ENCODE assay signal across 10 cellular contexts in genomic region chr17:79840989-79841286, GRCh38. TPM values are rescaled to one million over a fixed set of nuclear protein-coding genes. Genes with fewer than 3 reads are reported as not detected.
DNase-seq lines count a peak whose midpoint lies in the region; ATAC-seq, FAIRE-seq and TF ChIP-seq lines count a peak whose summit lies in the region.
"Had no signal": no experiment of that assay in that cellular context is flagged by ENCODE, and none has a peak within 500 bp of the region (broad histone marks: within the 10 kb centered on the region; RNA-seq: fewer than 3 reads in every experiment).

No MANE protein-coding gene starts in this region.

- no peak overlapping the region for H2AFZ ChIP-seq in GM12878 (ENCODE audit: control insufficient read depth, low read depth, low read length)

- peaks cover 22% of the 10 kb centered on the region for H3K79me2 ChIP-seq in GM12878 (ENCODE audit: control insufficient read depth, insufficient read depth, low read length)

- no peaks in the 10 kb centered on the region; the same call in 2 of the 3 replicates for H3K9me3 ChIP-seq in GM12878 (replicated peaks; ENCODE audit: control insufficient read depth, insufficient read depth, low read length)

- no peak for TF ChIP-seq CTCF in GM12878 (IDR thresholded peaks at IDR 0.05 in 2 of 3, conservative IDR thresholded peaks at IDR 0.05 in 1 of 3; ENCODE audit: control insufficient read depth in 2 of 3, extremely low read depth in 1 of 3, insufficient read depth in 1 of 3, low read depth in 3 of 3, low read length in 3 of 3)
- no peak for TF ChIP-seq CTCF in foreskin fibroblast (IDR thresholded peaks at IDR 0.05; ENCODE audit: low read depth, low read length)

- DNase-seq in stimulated activated naive CD8-positive, alpha-beta T cell treated with anti-CD3 and anti-CD28 coated beads, Interleukin-15, amount 100 ng/mL, for 72 hours, result no peak
- DNase-seq in stimulated activated naive CD8-positive, alpha-beta T cell treated with anti-CD3 and anti-CD28 coated beads, Interleukin-15, Interleukin-2, amounts not matched to agents 100 U/mL and 50 U/mL, for 24 hours, result no peak
- DNase-seq in GM12878 (ENCODE audit: low read depth, low spot score) (no peak), NCI-H524 treated with DMSO at 0.1 percent for 48 hours (lab: John Stamatoyannopoulos, UW) (no peak), foreskin fibroblast (no peak), DMS153 treated with DMSO at 0.1 percent for 48 hours (lab: John Stamatoyannopoulos, UW; ENCODE audit: unreplicated experiment) (no peak)
- no peak for DNase-seq in natural killer cell treated with Interleukin-12 subunit alpha and Interleukin-12 subunit beta and Interleukin-15 and Interleukin-18, amount 100 ng/mL, for 72 hours (ENCODE audit: low spot score)
- DNase-seq: GDM1, HCEC 1CT had no signal

- intact Hi-C loops in GM12878 (cut with micrococcal nuclease; ENCODE audit: unreplicated experiment), result loop anchor here (10.0 kb wide), 1 partner anchor 134 kb away; no protein-coding TSS in a partner anchor

- TF ChIP-seq EP300 in GM12878 (IDR thresholded peaks at IDR 0.05; ENCODE audit: borderline replicate concordance in 1 of 2, control insufficient read depth in 1 of 2, low read depth in 2 of 2, low read length in 2 of 2), result no peak

- CTCF ChIA-PET in GM12878 (lab: Yijun Ruan, JAX), result interaction anchor here (1.3 kb wide), 1 partner anchor 83 kb away, joined by 3 read pairs; no protein-coding TSS in a partner anchor

- 13% methylated on average over 19 of the region's 19 CpGs for WGBS in GM12878 (ENCODE audit: insufficient coverage, insufficient replicate concordance, low lambda C conversion rate, missing lambda C conversion rate)

- RAD21 ChIA-PET in GM12878 (lab: Charles Lee; ENCODE audit: unreplicated experiment), result interaction anchor here (0.9 to 2.5 kb wide), 3 partner anchors 16 to 130 kb away, joined by 3 to 11 read pairs (median 3); no protein-coding TSS in a partner anchor

- no peak overlapping the region for H3K27ac Mint-ChIP-seq in stimulated activated naive CD8-positive, alpha-beta T cell treated with anti-CD3 and anti-CD28 coated beads, Interleukin-15, amount 100 ng/mL, for 72 hours
- peak overlapping the region in 1 of 2 donors; percentile 67 for H3K27ac Mint-ChIP-seq in natural killer cell treated with Interleukin-12 subunit alpha and Interleukin-12 subunit beta and Interleukin-15 and Interleukin-18, amount 100 ng/mL, for 72 hours

- H3K4me3 Mint-ChIP-seq in stimulated activated naive CD8-positive, alpha-beta T cell treated with anti-CD3 and anti-CD28 coated beads, Interleukin-15, amount 100 ng/mL, for 72 hours, result peak overlapping the region; percentile 83 to 84
- peak overlapping the region; percentile 93 for H3K4me3 Mint-ChIP-seq in natural killer cell treated with Interleukin-12 subunit alpha and Interleukin-12 subunit beta and Interleukin-15 and Interleukin-18, amount 100 ng/mL, for 72 hours

- no peak overlapping the region for H3K4me3 ChIP-seq in GM12878
- no peak overlapping the region for H3K4me3 ChIP-seq in foreskin fibroblast (ENCODE audit: low read depth in 1 of 2, low read length in 2 of 2)

- H3K4me2 ChIP-seq in GM12878 (ENCODE audit: control insufficient read depth, insufficient read depth), result no peak overlapping the region

- FAIRE-seq in GM12878 (lab: Jason Lieb, UNC), result no peak

- H4K20me1 ChIP-seq in GM12878 (ENCODE audit: control insufficient read depth, insufficient read depth), result 0 out of 2 replicates have a peak, but pooled peaks cover 5% of the 10 kb centered on the region

- no peak for TF ChIP-seq RAD21 in GM12878 (IDR thresholded peaks at IDR 0.05; ENCODE audit: insufficient read depth, low read depth, low read length)

- H3K4me1 ChIP-seq in GM12878 (ENCODE audit: control insufficient read depth, insufficient read depth, low read length), result peaks cover 21% of the 10 kb centered on the region

- H3K9ac ChIP-seq in GM12878 (ENCODE audit: control insufficient read depth, insufficient read depth, low read length), result no peak overlapping the region

- H3K9me3 Mint-ChIP-seq in stimulated activated naive CD8-positive, alpha-beta T cell treated with anti-CD3 and anti-CD28 coated beads, Interleukin-15, amount 100 ng/mL, for 72 hours, result no peaks in the 10 kb centered on the region
- H3K9me3 Mint-ChIP-seq in natural killer cell treated with Interleukin-12 subunit alpha and Interleukin-12 subunit beta and Interleukin-15 and Interleukin-18, amount 100 ng/mL, for 72 hours, result no peaks in the 10 kb centered on the region

- peaks cover 63% of the 10 kb centered on the region for H3K4me1 Mint-ChIP-seq in stimulated activated naive CD8-positive, alpha-beta T cell treated with anti-CD3 and anti-CD28 coated beads, Interleukin-15, amount 100 ng/mL, for 72 hours
- peaks cover 8 to 27% of the 10 kb centered on the region in 2 donors for H3K4me1 Mint-ChIP-seq in natural killer cell treated with Interleukin-12 subunit alpha and Interleukin-12 subunit beta and Interleukin-15 and Interleukin-18, amount 100 ng/mL, for 72 hours (ENCODE audit: low read depth in 2 of 2)

- no peak for TF ChIP-seq POLR2A in GM12878 (IDR thresholded peaks at IDR 0.05; ENCODE audit: low read depth, low read length)

- in situ Hi-C loops in GM12878 (cut with MboI), result loop anchor here (5.0 kb wide), 1 partner anchor 34 kb away; no protein-coding TSS in a partner anchor

- no peaks in the 10 kb centered on the region for H3K36me3 Mint-ChIP-seq in natural killer cell treated with Interleukin-12 subunit alpha and Interleukin-12 subunit beta and Interleukin-15 and Interleukin-18, amount 100 ng/mL, for 72 hours

- SMC1A ChIA-PET in GM12878 (lab: Charles Lee; ENCODE audit: uncharacterized antibody, unreplicated experiment), result interaction anchor here (1.1 kb wide), 1 partner anchor 31 kb away, joined by 3 read pairs; no protein-coding TSS in a partner anchor

- peaks cover 64% of the 10 kb centered on the region for H3K27me3 Mint-ChIP-seq in stimulated activated naive CD8-positive, alpha-beta T cell treated with anti-CD3 and anti-CD28 coated beads, Interleukin-15, amount 100 ng/mL, for 72 hours
- H3K27me3 Mint-ChIP-seq in natural killer cell treated with Interleukin-12 subunit alpha and Interleukin-12 subunit beta and Interleukin-15 and Interleukin-18, amount 100 ng/mL, for 72 hours, result peaks cover 7 to 10% of the 10 kb centered on the region in 2 donors

- no peak overlapping the region for H3K27ac ChIP-seq in GM12878 (ENCODE audit: control insufficient read depth, insufficient read depth)

- ATAC-seq in stimulated activated naive CD8-positive, alpha-beta T cell treated with anti-CD3 and anti-CD28 coated beads, Interleukin-15, amount 100 ng/mL, for 72 hours, result no peak
- ATAC-seq in stimulated activated naive CD8-positive, alpha-beta T cell treated with anti-CD3 and anti-CD28 coated beads, Interleukin-15, Interleukin-2, amounts not matched to agents 100 U/mL and 50 U/mL, for 24 hours, result no peak
- no peak for ATAC-seq in GM12878
- ATAC-seq in natural killer cell treated with Interleukin-12 subunit alpha and Interleukin-12 subunit beta and Interleukin-15 and Interleukin-18, amount 100 ng/mL, for 72 hours, result no peak
- ATAC-seq in HG03025 (IDR thresholded peaks at IDR 0.05; ENCODE audit: low FRiP score, unreplicated experiment), result no peak

- BruUV-seq in GM12878 (replicated peaks; lab: Mats Ljungman, UMichigan), result no TSS peak

- H3K36me3 ChIP-seq in GM12878 (ENCODE audit: control insufficient read depth in 2 of 2, insufficient read depth in 2 of 2, low read length in 1 of 2), result no peaks in the 10 kb centered on the region

- POLR2A ChIA-PET in GM12878 (lab: Charles Lee), result no interaction called here

- peaks cover 22 to 40% of the 10 kb centered on the region in 2 experiments for H3K27me3 ChIP-seq in GM12878 (replicated peaks in 1 of 2; ENCODE audit: control insufficient read depth in 2 of 2, insufficient read depth in 2 of 2, low read length in 1 of 2)

RNA-seq across cellular contexts. Expression of gene CBX4, which starts 1.7 kb away (rescaled TPM):
- total RNA-seq in GM12878 (2013; cell fraction: nucleolus; rRNA removed), result 12.4 and 13.3 TPM in 2 replicates
- total RNA-seq in GM12878 (2014; rRNA removed) (14.5 and 15.5 TPM in 2 replicates), GM12878 (2014; rRNA removed; fragmentation: Illumina TruSeq; extraction: Trizol) (4.3 and 4.6 TPM in 2 replicates), GM12878 (2021) (23.1 and 24.6 TPM in 2 replicates)
- 3.0 TPM for polyA plus RNA-seq in GM12878 (2011; ENCODE audit: low read depth)
- polyA plus RNA-seq in GM12878 (2011; rRNA removed) (9.1 and 11.3 TPM in 2 replicates), GM12878 (2014; fragmentation: Illumina TruSeq; extraction: Trizol) (1.7 and 4.2 TPM in 2 replicates), GM12878 (2014; fragmentation: Nextera tagmentation; extraction: Ambion mirVana) (1 to 10 TPM in 1 of 2 experiments, under 1 TPM in 1; 0.69 to 1.2 TPM), GM12878 (2014; rRNA removed) (19.6 and 20.4 TPM in 2 replicates), GM12878 (2016; fragmentation: Nextera tagmentation; extraction: Ambion mirVana) (1 to 10 TPM; 1.6 to 1.8 TPM)
- polyA plus RNA-seq in GM12878 (2011; cell fraction: cytosol; rRNA removed), result 10.8 and 17.6 TPM in 2 replicates
- 40.0 and 48.6 TPM in 2 replicates for polyA plus RNA-seq in GM12878 (2011; cell fraction: nucleus; rRNA removed)
- 12.7 and 18.0 TPM in 2 replicates for polyA plus RNA-seq in GM12878 (2012)
- 5.6 and 15.7 TPM in 2 replicates for polyA minus RNA-seq in GM12878 (2011; rRNA and poly(A)+ RNA removed)
- polyA minus RNA-seq in GM12878 (2011; cell fraction: cytosol; rRNA and poly(A)+ RNA removed), result 13.2 and 17.0 TPM in 2 replicates
- polyA minus RNA-seq in GM12878 (2011; cell fraction: nucleus; rRNA and poly(A)+ RNA removed), result 11.6 and 17.4 TPM in 2 replicates
- total RNA-seq in natural killer cell treated with Interleukin-12 subunit alpha and Interleukin-12 subunit beta and Interleukin-15 and Interleukin-18, amount 100 ng/mL, for 72 hours, result 10 to 100 TPM; 26.2 to 58.3 TPM

RNA-seq across cellular contexts. Expression of gene CBX8, which starts 44.1 kb away (rescaled TPM):
- total RNA-seq in GM12878 (2013; cell fraction: nucleolus; rRNA removed), result 3.7 and 4.0 TPM in 2 replicates
- total RNA-seq in GM12878 (2014; rRNA removed), result 1.6 and 1.9 TPM in 2 replicates
- total RNA-seq in GM12878 (2014; rRNA removed; fragmentation: Illumina TruSeq; extraction: Trizol), result 1.5 and 1.9 TPM in 2 replicates
- total RNA-seq in GM12878 (2021), result 6.3 and 6.7 TPM in 2 replicates
- 0.80 TPM for polyA plus RNA-seq in GM12878 (2011; ENCODE audit: low read depth)
- 0.35 and 0.64 TPM in 2 replicates for polyA plus RNA-seq in GM12878 (2011; rRNA removed)
- polyA plus RNA-seq in GM12878 (2011; cell fraction: cytosol; rRNA removed), result 1.4 and 1.6 TPM in 2 replicates
- 2.8 and 6.6 TPM in 2 replicates for polyA plus RNA-seq in GM12878 (2011; cell fraction: nucleus; rRNA removed)
- polyA plus RNA-seq in GM12878 (2012), result 1.8 and 3.9 TPM in 2 replicates
- polyA plus RNA-seq in GM12878 (2014; fragmentation: Illumina TruSeq; extraction: Trizol), result 0.57 and 1.2 TPM in 2 replicates
- polyA plus RNA-seq in GM12878 (2014; fragmentation: Nextera tagmentation; extraction: Ambion mirVana), result under 1 TPM; 0.03 to 0.16 TPM
- polyA plus RNA-seq in GM12878 (2014; rRNA removed), result 1.9 and 2.1 TPM in 2 replicates
- 1 to 10 TPM; 2.1 to 3.4 TPM for polyA plus RNA-seq in GM12878 (2016; fragmentation: Nextera tagmentation; extraction: Ambion mirVana)
- polyA minus RNA-seq in GM12878 (2011; rRNA and poly(A)+ RNA removed), result 0.59 and 0.67 TPM in 2 replicates
- 1.2 TPM in 2 replicates for polyA minus RNA-seq in GM12878 (2011; cell fraction: cytosol; rRNA and poly(A)+ RNA removed)
- 0.48 and 0.86 TPM in 2 replicates for polyA minus RNA-seq in GM12878 (2011; cell fraction: nucleus; rRNA and poly(A)+ RNA removed)
- total RNA-seq in natural killer cell treated with Interleukin-12 subunit alpha and Interleukin-12 subunit beta and Interleukin-15 and Interleukin-18, amount 100 ng/mL, for 72 hours, result 10 to 100 TPM in 1 of 2 donors, 1 to 10 TPM in 1; 9.8 to 46.4 TPM
